10 cellular contexts compared by ENCODE assay signal in genomic region chr1:187313115-187313514, GRCh38.
"Had no signal": no experiment of that assay in that cellular context is flagged by ENCODE, and none has a peak within 500 bp of the region (broad histone marks: within the 10 kb centered on the region; RNA-seq: fewer than 3 reads in every experiment).

No MANE protein-coding gene starts in this region.

- H3K9me3 ChIP-seq: thoracic aorta had no signal

- H3K27me3 ChIP-seq: stomach had no signal

- H3K4me1 ChIP-seq: stomach had no signal

- H3K36me3 ChIP-seq: stomach, thoracic aorta had no signal

- H3K4me3 ChIP-seq: skin epidermis, stomach, thoracic aorta had no signal

- H3K27ac ChIP-seq: skin epidermis, stomach, thoracic aorta had no signal

- DNase-seq: activated effector memory CD4-positive, alpha-beta T cell treated with Interleukin-2 at 50 U/mL for 16 hours; activated T-cell treated with anti-CD3 and anti-CD28 coated beads, Interleukin-2, amount 50 U/mL, for 1 hour; amniotic stem cell; dermis blood vessel endothelial cell; endodermal cell; hippocampal formation; stimulated activated CD4-positive, alpha-beta T cell treated with anti-CD3 and anti-CD28 coated beads, Interleukin-4, amount 100 ng/mL, for 4 hours; stomach had no signal
